ENCODE assay signal across 8 cellular contexts in the genomic region with DNA sequence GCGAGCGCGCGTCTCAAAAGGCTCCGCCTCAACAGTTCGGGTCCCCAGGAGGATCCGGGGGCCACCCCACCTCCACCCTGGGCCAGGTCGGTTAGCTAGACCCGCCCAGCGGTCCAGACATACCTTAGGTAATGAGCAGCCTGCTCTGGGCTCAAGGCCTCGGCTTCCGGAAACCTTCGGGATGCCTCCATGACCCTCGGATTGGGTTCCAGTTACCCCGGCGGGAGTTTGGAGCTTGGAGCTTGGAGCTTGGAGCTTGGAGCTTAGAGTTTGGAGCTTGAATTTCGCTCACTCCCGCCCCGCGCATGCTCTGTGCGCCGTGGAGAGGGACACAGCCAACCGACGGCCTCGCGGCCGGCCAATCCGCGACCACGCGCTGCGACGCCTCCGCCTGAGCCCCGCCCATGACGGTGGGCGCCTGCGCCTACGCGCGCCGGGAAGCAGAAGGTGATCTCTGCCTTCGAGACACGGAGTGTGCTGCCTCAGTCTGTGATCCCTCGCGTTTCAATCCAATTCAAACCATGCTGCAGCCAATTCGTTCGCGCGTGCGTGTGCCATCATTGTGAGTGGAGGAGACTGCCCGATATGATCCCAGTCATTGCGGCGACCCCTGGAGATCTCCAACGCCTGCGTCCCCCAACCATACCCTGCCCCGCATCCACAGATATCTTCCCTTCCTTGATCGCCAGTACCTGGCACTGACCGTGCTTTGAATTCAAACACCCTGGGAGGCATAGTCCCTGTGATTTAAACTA. TPM values are rescaled to one million over a fixed set of nuclear protein-coding genes. Genes with fewer than 3 reads are reported as not detected.
A peak's percentile ranks its signal among the peaks of the same experiment; 100 is the strongest.
DNase-seq lines count a peak whose midpoint lies in the region; ATAC-seq and TF ChIP-seq lines count a peak whose summit lies in the region.

A gene with protein sequence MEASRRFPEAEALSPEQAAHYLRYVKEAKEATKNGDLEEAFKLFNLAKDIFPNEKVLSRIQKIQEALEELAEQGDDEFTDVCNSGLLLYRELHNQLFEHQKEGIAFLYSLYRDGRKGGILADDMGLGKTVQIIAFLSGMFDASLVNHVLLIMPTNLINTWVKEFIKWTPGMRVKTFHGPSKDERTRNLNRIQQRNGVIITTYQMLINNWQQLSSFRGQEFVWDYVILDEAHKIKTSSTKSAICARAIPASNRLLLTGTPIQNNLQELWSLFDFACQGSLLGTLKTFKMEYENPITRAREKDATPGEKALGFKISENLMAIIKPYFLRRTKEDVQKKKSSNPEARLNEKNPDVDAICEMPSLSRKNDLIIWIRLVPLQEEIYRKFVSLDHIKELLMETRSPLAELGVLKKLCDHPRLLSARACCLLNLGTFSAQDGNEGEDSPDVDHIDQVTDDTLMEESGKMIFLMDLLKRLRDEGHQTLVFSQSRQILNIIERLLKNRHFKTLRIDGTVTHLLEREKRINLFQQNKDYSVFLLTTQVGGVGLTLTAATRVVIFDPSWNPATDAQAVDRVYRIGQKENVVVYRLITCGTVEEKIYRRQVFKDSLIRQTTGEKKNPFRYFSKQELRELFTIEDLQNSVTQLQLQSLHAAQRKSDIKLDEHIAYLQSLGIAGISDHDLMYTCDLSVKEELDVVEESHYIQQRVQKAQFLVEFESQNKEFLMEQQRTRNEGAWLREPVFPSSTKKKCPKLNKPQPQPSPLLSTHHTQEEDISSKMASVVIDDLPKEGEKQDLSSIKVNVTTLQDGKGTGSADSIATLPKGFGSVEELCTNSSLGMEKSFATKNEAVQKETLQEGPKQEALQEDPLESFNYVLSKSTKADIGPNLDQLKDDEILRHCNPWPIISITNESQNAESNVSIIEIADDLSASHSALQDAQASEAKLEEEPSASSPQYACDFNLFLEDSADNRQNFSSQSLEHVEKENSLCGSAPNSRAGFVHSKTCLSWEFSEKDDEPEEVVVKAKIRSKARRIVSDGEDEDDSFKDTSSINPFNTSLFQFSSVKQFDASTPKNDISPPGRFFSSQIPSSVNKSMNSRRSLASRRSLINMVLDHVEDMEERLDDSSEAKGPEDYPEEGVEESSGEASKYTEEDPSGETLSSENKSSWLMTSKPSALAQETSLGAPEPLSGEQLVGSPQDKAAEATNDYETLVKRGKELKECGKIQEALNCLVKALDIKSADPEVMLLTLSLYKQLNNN (minus strand): TSS at position 307 of the 755 bp plus-strand sequence. CDS start 116 bp downstream, at position 191.

- peaks cover 20% of the 10 kb centered on the region for H3K36me3 ChIP-seq in HAP-1 (replicated peaks)
- H3K36me3 ChIP-seq in MM.1S (replicated peaks; ENCODE audit: insufficient read depth, low read length): no peaks in the 10 kb centered on the region
- peaks cover 5% of the 10 kb centered on the region; the same call in 1 of the 2 replicates for H3K36me3 ChIP-seq in SK-N-MC (ENCODE audit: insufficient read depth, low read length)
- no peaks in the 10 kb centered on the region for H3K36me3 ChIP-seq in testis (ENCODE audit: low read depth, missing control alignments)

- H3K4me3 Mint-ChIP-seq in activated naive CD4-positive, alpha-beta T cell treated with anti-CD3 and anti-CD28 coated beads, Interleukin-2, amount 10 ng/mL, durations not matched to agents 7 days and 5 days: peak within 1 kb of the TSS; percentile 74

- no peak for TF ChIP-seq POLR2A in testis (IDR thresholded peaks at IDR 0.05)

- H3K9me3 ChIP-seq in HAP-1 (no peaks in the 10 kb centered on the region), MM.1S (replicated peaks; ENCODE audit: insufficient read depth, low read length) (no peaks in the 10 kb centered on the region), SK-N-MC (ENCODE audit: low read depth, low read length) (no peaks in the 10 kb centered on the region), testis (no peaks in the 10 kb centered on the region)

- in situ Hi-C loops in HAP-1 (cut with MboI; ENCODE audit: low sequenced_read_pairs): no loop called here

- no peaks in the 10 kb centered on the region for H4K20me1 ChIP-seq in MM.1S (ENCODE audit: insufficient read depth, low read length)

- no peaks in the 10 kb centered on the region for H3K27me3 ChIP-seq in HAP-1 (ENCODE audit: low read depth)
- H3K27me3 ChIP-seq in MM.1S (replicated peaks; ENCODE audit: insufficient read depth, low read length): no peaks in the 10 kb centered on the region
- H3K27me3 ChIP-seq in testis: no peaks in the 10 kb centered on the region

- H3K9ac ChIP-seq in MM.1S (ENCODE audit: low read length): peak within 1 kb of the TSS; percentile 47; the same call in 1 of the 2 replicates
- peak within 1 kb of the TSS; percentile 83 for H3K9ac ChIP-seq in SK-N-MC (ENCODE audit: insufficient read length)

- 1% methylated on average over 15 of the region's 59 CpGs; no CpG with 5 or more reads in 1 of the 2 donors for WGBS in testis, 2 donors

- H3K4me1 Mint-ChIP-seq in activated naive CD4-positive, alpha-beta T cell treated with anti-CD3 and anti-CD28 coated beads, Interleukin-2, amount 10 ng/mL, durations not matched to agents 7 days and 5 days: peaks cover 18% of the 10 kb centered on the region

- peak within 1 kb of the TSS; percentile 58; the same call in 1 of the 2 replicates for H2AFZ ChIP-seq in MM.1S (ENCODE audit: low read length)

- no peaks in the 10 kb centered on the region for H3K9me2 ChIP-seq in MM.1S (replicated peaks; ENCODE audit: insufficient read depth, low read length)

- peak; percentile 88 for ATAC-seq in omental fat pad (ENCODE audit: low FRiP score)

- CTCF ChIA-PET in activated naive CD4-positive, alpha-beta T cell treated with anti-CD3 and anti-CD28 coated beads, Interleukin-2, amount 10 ng/mL, durations not matched to agents 7 days and 5 days (lab: Charles Lee): interaction anchor here (1.2 kb wide), 1 partner anchor 38 kb away, joined by 5 read pairs; the partner anchor contains the start of gene RPS4X

- H3K4me3 ChIP-seq in HAP-1 (peak within 1 kb of the TSS; percentile 67), MM.1S (ENCODE audit: low read length) (peak within 1 kb of the TSS; percentile 66), SK-N-MC (peak within 1 kb of the TSS; percentile 85), testis (peak within 1 kb of the TSS in 1 of 2 donors; percentile 34)

- H3K36me3 Mint-ChIP-seq in activated naive CD4-positive, alpha-beta T cell treated with anti-CD3 and anti-CD28 coated beads, Interleukin-2, amount 10 ng/mL, durations not matched to agents 7 days and 5 days: peaks cover 12% of the 10 kb centered on the region

- intact Hi-C loops in testis (cut with DNase I; ENCODE audit: low total_unique reads): no loop called here

- no peaks in the 10 kb centered on the region for H3F3A ChIP-seq in MM.1S (ENCODE audit: insufficient read depth, low read length)

- peaks cover 12% of the 10 kb centered on the region for H3K4me1 ChIP-seq in HAP-1
- no peaks in the 10 kb centered on the region for H3K4me1 ChIP-seq in MM.1S (ENCODE audit: low read length)
- no peaks in the 10 kb centered on the region for H3K4me1 ChIP-seq in testis

- peak within 1 kb of the TSS; percentile 60 for H3K27ac Mint-ChIP-seq in activated naive CD4-positive, alpha-beta T cell treated with anti-CD3 and anti-CD28 coated beads, Interleukin-2, amount 10 ng/mL, durations not matched to agents 7 days and 5 days

- H3K4me2 ChIP-seq in MM.1S (ENCODE audit: low read depth, low read length): peak within 1 kb of the TSS; percentile 78

- TF ChIP-seq CTCF in MM.1S (IDR thresholded peaks at IDR 0.05; ENCODE audit: low read length) (no peak), omental fat pad (IDR thresholded peaks at IDR 0.05) (no peak), testis (IDR thresholded peaks at IDR 0.05) (no peak)

- H3K79me2 ChIP-seq in MM.1S (ENCODE audit: low read length): peaks cover 24% of the 10 kb centered on the region

- DNase-seq in GDM1 (lab: John Stamatoyannopoulos, UW) (peak; percentile 85), HAP-1 (ENCODE audit: low spot score in 2 of 2) (peak; percentile 92 to 97), MM.1S (peak; percentile 83), SK-N-MC (ENCODE audit: low read depth, low spot score) (peak; percentile 30), globus pallidus (ENCODE audit: low spot score) (peak; percentile 75), omental fat pad (ENCODE audit: low spot score) (peak; percentile 52), testis (peak; percentile 89)
- DNase-seq in activated naive CD4-positive, alpha-beta T cell treated with anti-CD3 and anti-CD28 coated beads, Interleukin-2, amount 10 ng/mL, durations not matched to agents 7 days and 5 days: peak; percentile 91

- no peaks in the 10 kb centered on the region for H3K27me3 Mint-ChIP-seq in activated naive CD4-positive, alpha-beta T cell treated with anti-CD3 and anti-CD28 coated beads, Interleukin-2, amount 10 ng/mL, durations not matched to agents 7 days and 5 days

- no peaks in the 10 kb centered on the region for H3K9me3 Mint-ChIP-seq in activated naive CD4-positive, alpha-beta T cell treated with anti-CD3 and anti-CD28 coated beads, Interleukin-2, amount 10 ng/mL, durations not matched to agents 7 days and 5 days

- no peak within 1 kb of the TSS for H3K27ac ChIP-seq in MM.1S (ENCODE audit: low read length)
- H3K27ac ChIP-seq in SK-N-MC: 0 out of 2 replicates have a peak within 1 kb of the TSS, but pooled peaks have one; percentile 39
- H3K27ac ChIP-seq in testis: no peak within 1 kb of the TSS

RNA-seq across cellular contexts. Expression of the gene that starts here (rescaled TPM):
- total RNA-seq in omental fat pad (under 1 TPM in 3 of 4 donors, not detected in 1; 0.12 to 0.19 (median 0.13) TPM), testis (1 to 10 TPM in 1 of 2 donors, under 1 TPM in 1; 0.74 to 1.6 TPM)
- 1.0 TPM for polyA plus RNA-seq in testis (ENCODE audit: insufficient read depth, low read depth, low replicate concordance)

Comparison
In these comparisons a context has a peak if more than half of its experiments do, and no peak if none do; other contexts are left out.
1. Peak in DNase-seq and ATAC-seq in omental fat pad; RNA of the gene not detected or under 1 TPM.
2. DNase-seq: peak in every context shown above with its lines; median percentile 94 in HAP-1; 91 in activated naive CD4-positive, alpha-beta T cell treated with anti-CD3 and anti-CD28 coated beads, Interleukin-2, amount 10 ng/mL, durations not matched to agents 7 days and 5 days; 89 in testis; 85 in GDM1; 83 in MM.1S; 75 in globus pallidus; 52 in omental fat pad; 30 in SK-N-MC.